ENCODE assay signal across 1 cellular context in genomic region chr16:64051826-64052225, GRCh38.
TF ChIP-seq lines count a peak whose summit lies in the region.

No MANE protein-coding gene starts in this region.

TF ChIP-seq in WTC11, 78 proteins besides CTCF, POLR2A, EP300 and RAD21 (continued from another document):
- TF ChIP-seq FOXP4 (CRISPR knock-in tag; IDR thresholded peaks at IDR 0.05) (no peak), PREB (CRISPR knock-in tag; IDR thresholded peaks at IDR 0.05; ENCODE audit: borderline replicate concordance) (no peak)
